ENCODE assay signal across 22 cellular contexts in genomic region chr16:70678898-70679652, GRCh38. TPM values are rescaled to one million over a fixed set of nuclear protein-coding genes. Genes with fewer than 3 reads are reported as not detected.
A peak's percentile ranks its signal among the peaks of the same experiment; 100 is the strongest.
DNase-seq lines count a peak whose midpoint lies in the region; ATAC-seq, FAIRE-seq and TF ChIP-seq lines count a peak whose summit lies in the region.
"Had no signal": no experiment of that assay in that cellular context is flagged by ENCODE, and none has a peak within 500 bp of the region (broad histone marks: within the 10 kb centered on the region; RNA-seq: fewer than 3 reads in every experiment).

No MANE protein-coding gene starts in this region.

- no peaks in the 10 kb centered on the region for H3K27me3 Mint-ChIP-seq in activated naive CD4-positive, alpha-beta T cell treated with anti-CD3 and anti-CD28 coated beads, Interleukin-2, amount 50 U/mL, for 24 hours
- no peaks in the 10 kb centered on the region for H3K27me3 Mint-ChIP-seq in activated naive CD4-positive, alpha-beta T cell treated with anti-CD3 and anti-CD28 coated beads for 36 hours (ENCODE audit: low read depth)

- POLR2A ChIA-PET in HepG2 (lab: Yijun Ruan, JAX), result interaction anchor here (1.1 to 18.7 kb wide), 3 partner anchors 19 to 92 kb away, joined by 3 to 536 read pairs (median 3); no protein-coding TSS in a partner anchor

- peaks cover 51% of the 10 kb centered on the region for H3K79me2 ChIP-seq in HepG2 (ENCODE audit: insufficient read depth, low read length)

- H3K36me3 Mint-ChIP-seq in activated naive CD4-positive, alpha-beta T cell treated with anti-CD3 and anti-CD28 coated beads, Interleukin-2, amount 50 U/mL, for 24 hours, result no peaks in the 10 kb centered on the region
- H3K36me3 Mint-ChIP-seq in activated naive CD4-positive, alpha-beta T cell treated with anti-CD3 and anti-CD28 coated beads for 36 hours (ENCODE audit: low read depth), result no peaks in the 10 kb centered on the region

- TF ChIP-seq CTCF in breast epithelium (IDR thresholded peaks at IDR 0.05) (no peak), HepG2 (CRISPR knock-in tag; IDR thresholded peaks at IDR 0.05) (no peak), tibial artery (IDR thresholded peaks at IDR 0.05) (no peak), WERI-Rb-1 (IDR thresholded peaks at IDR 0.05; ENCODE audit: low read depth, low read length) (no peak), BE2C (IDR thresholded peaks at IDR 0.05; ENCODE audit: low read depth, low read length) (no peak)

- intact Hi-C loops in activated naive CD4-positive, alpha-beta T cell treated with anti-CD3 and anti-CD28 coated beads for 36 hours (cut with micrococcal nuclease), result no loop called here
- intact Hi-C loops in breast epithelium (cut with DNase I; ENCODE audit: low total_unique reads), result no loop called here
- intact Hi-C loops in HepG2 (cut with micrococcal nuclease; ENCODE audit: unreplicated experiment), result no loop called here
- intact Hi-C loops in tibial artery (cut with DNase I; ENCODE audit: low total_unique reads), result no loop called here

- DNase-seq in activated naive CD4-positive, alpha-beta T cell treated with anti-CD3 and anti-CD28 coated beads for 36 hours, result no peak
- DNase-seq in breast epithelium (ENCODE audit: low spot score in 2 of 2), result no peak
- DNase-seq in HepG2 (ENCODE audit: low spot score), result no peak
- no peak for DNase-seq in tibial artery
- no peak for DNase-seq in WERI-Rb-1
- no peak for DNase-seq in BE2C
- DNase-seq in SIG-M5 treated with dmso at 0.1 percent for 504 hours (lab: John Stamatoyannopoulos, UW; ENCODE audit: unreplicated experiment), result no peak
- DNase-seq: activated CD4-positive, alpha-beta T cell treated with anti-CD3 and anti-CD28 coated beads for 48 hours; activated CD8-positive, alpha-beta memory T cell treated with anti-CD3 and anti-CD28 coated beads, Interleukin-2, amount 50 U/mL, for 48 hours; activated gamma-delta T cell treated with Interleukin-2 at 50 U/mL for 16 hours; kidney glomerular epithelial cell; NCI-H1048; NCI-H2029 treated with DMSO at 0.1 percent for 48 hours; NCI-H446 treated with DMSO at 0.1 percent for 48 hours; NK-92 treated with Interleukin-12 subunit alpha and Interleukin-12 subunit beta, amount 100 ng/mL, for 24 hours; RPMI8226 had no signal

- H3K4me3 ChIP-seq in breast epithelium, result no peak overlapping the region
- no peak overlapping the region for H3K4me3 ChIP-seq in HepG2 (replicated peaks in 1 of 3; ENCODE audit: insufficient read depth in 1 of 3, low read depth in 2 of 3, low read length in 3 of 3)
- H3K4me3 ChIP-seq in tibial artery, result no peak overlapping the region
- no peak overlapping the region for H3K4me3 ChIP-seq in WERI-Rb-1 (ENCODE audit: low read depth, low read length)
- H3K4me3 ChIP-seq in BE2C (ENCODE audit: low read depth, low read length), result no peak overlapping the region

- no peak for ATAC-seq in HepG2

- no peak for FAIRE-seq in HepG2 (lab: Jason Lieb, UNC)
- FAIRE-seq: A204.1, astrocyte, colon had no signal

- H3K4me2 ChIP-seq in HepG2 (ENCODE audit: low read depth, low read length), result no peak overlapping the region

- H3K36me3 ChIP-seq in breast epithelium, result no peaks in the 10 kb centered on the region
- peaks cover 58 to 73% of the 10 kb centered on the region in 2 experiments for H3K36me3 ChIP-seq in HepG2 (replicated peaks in 1 of 2; ENCODE audit: control insufficient read depth in 1 of 2, insufficient read depth in 2 of 2, low read length in 2 of 2)
- peaks cover 53 to 80% (median 57%) of the 10 kb centered on the region in 3 donors for H3K36me3 ChIP-seq in tibial artery
- peaks cover 72% of the 10 kb centered on the region for H3K36me3 ChIP-seq in WERI-Rb-1
- peaks cover 59% of the 10 kb centered on the region for H3K36me3 ChIP-seq in BE2C

- no peak for TF ChIP-seq EP300 in HepG2 (IDR thresholded peaks at IDR 0.05; ENCODE audit: low read depth in 2 of 2, low read length in 2 of 2)
- TF ChIP-seq EP300 in HepG2 (CRISPR knock-in tag; IDR thresholded peaks at IDR 0.05; ENCODE audit: borderline replicate concordance), result no peak

- peak overlapping the region; percentile 62 for H3K27ac Mint-ChIP-seq in activated naive CD4-positive, alpha-beta T cell treated with anti-CD3 and anti-CD28 coated beads, Interleukin-2, amount 50 U/mL, for 24 hours
- H3K27ac Mint-ChIP-seq in activated naive CD4-positive, alpha-beta T cell treated with anti-CD3 and anti-CD28 coated beads for 36 hours, result no peak overlapping the region

- H3K9ac ChIP-seq in HepG2 (ENCODE audit: insufficient read depth, low read depth, low read length), result no peak overlapping the region

- H3K27ac ChIP-seq in breast epithelium (peak overlapping the region; percentile 21 to 93), HepG2 (ENCODE audit: extremely low read length, insufficient read depth, low read length) (no peak overlapping the region), tibial artery (peak overlapping the region; percentile 49 to 99), WERI-Rb-1 (no peak overlapping the region)
- H3K27ac ChIP-seq: C4-2B had no signal

- no peak overlapping the region for H3K4me3 Mint-ChIP-seq in activated naive CD4-positive, alpha-beta T cell treated with anti-CD3 and anti-CD28 coated beads, Interleukin-2, amount 50 U/mL, for 24 hours
- H3K4me3 Mint-ChIP-seq in activated naive CD4-positive, alpha-beta T cell treated with anti-CD3 and anti-CD28 coated beads for 36 hours, result no peak overlapping the region

- no peak overlapping the region for H2AFZ ChIP-seq in HepG2 (ENCODE audit: low read length)

- no peaks in the 10 kb centered on the region for H3K4me1 Mint-ChIP-seq in activated naive CD4-positive, alpha-beta T cell treated with anti-CD3 and anti-CD28 coated beads, Interleukin-2, amount 50 U/mL, for 24 hours
- no peaks in the 10 kb centered on the region for H3K4me1 Mint-ChIP-seq in activated naive CD4-positive, alpha-beta T cell treated with anti-CD3 and anti-CD28 coated beads for 36 hours (ENCODE audit: low read depth)

- no TSS peak for BruUV-seq in HepG2 (replicated peaks; lab: Mats Ljungman, UMichigan)

- H3K27me3 ChIP-seq in breast epithelium, result no peaks in the 10 kb centered on the region
- H3K27me3 ChIP-seq in HepG2 (ENCODE audit: control insufficient read depth in 1 of 2, insufficient read depth in 2 of 2, low read length in 2 of 2), result no peaks in the 10 kb centered on the region
- no peaks in the 10 kb centered on the region for H3K27me3 ChIP-seq in tibial artery
- H3K27me3 ChIP-seq in WERI-Rb-1 (ENCODE audit: insufficient read depth, low read depth, severe bottlenecking), result no peaks in the 10 kb centered on the region
- H3K27me3 ChIP-seq in BE2C, result no peaks in the 10 kb centered on the region

- 94% methylated on average over 26 of the region's 28 CpGs for WGBS in HepG2 (ENCODE audit: low lambda C conversion rate)

- CTCF ChIA-PET in activated naive CD4-positive, alpha-beta T cell treated with anti-CD3 and anti-CD28 coated beads for 36 hours (lab: Charles Lee), result interaction anchor here (1.1 to 9.3 kb wide), 5 partner anchors 11 to 91 kb away, joined by 3 to 70 read pairs (median 3); no protein-coding TSS in a partner anchor
- CTCF ChIA-PET in HepG2 (lab: Yijun Ruan, JAX; ENCODE audit: low intra/inter-chr PET ratio, low total read pairs), result interaction anchor here (3.0 kb wide), 1 partner anchor 92 kb away, joined by 21 read pairs; no protein-coding TSS in a partner anchor

- no peaks in the 10 kb centered on the region for H3K9me3 Mint-ChIP-seq in activated naive CD4-positive, alpha-beta T cell treated with anti-CD3 and anti-CD28 coated beads, Interleukin-2, amount 50 U/mL, for 24 hours
- no peaks in the 10 kb centered on the region for H3K9me3 Mint-ChIP-seq in activated naive CD4-positive, alpha-beta T cell treated with anti-CD3 and anti-CD28 coated beads for 36 hours

- no peak for TF ChIP-seq RAD21 in HepG2 (CRISPR knock-in tag; IDR thresholded peaks at IDR 0.05)

- H4K20me1 ChIP-seq in HepG2 (ENCODE audit: insufficient read depth, low read length), result peaks cover 13% of the 10 kb centered on the region; the same call in 1 of the 2 replicates

- H3K4me1 ChIP-seq in breast epithelium, result peaks cover 13 to 39% of the 10 kb centered on the region in 2 donors
- H3K4me1 ChIP-seq in HepG2 (ENCODE audit: insufficient read depth, low read length), result peaks cover 39% of the 10 kb centered on the region
- peaks cover 5 to 49% (median 41%) of the 10 kb centered on the region in 4 donors for H3K4me1 ChIP-seq in tibial artery
- H3K4me1 ChIP-seq in BE2C, result peaks cover 14% of the 10 kb centered on the region

- H3K9me3 ChIP-seq in breast epithelium (no peaks in the 10 kb centered on the region), HepG2 (ENCODE audit: low read length) (no peaks in the 10 kb centered on the region), tibial artery (no peaks in the 10 kb centered on the region), WERI-Rb-1 (ENCODE audit: severe bottlenecking) (no peaks in the 10 kb centered on the region), BE2C (no peaks in the 10 kb centered on the region)

- TF ChIP-seq POLR2A in breast epithelium (IDR thresholded peaks at IDR 0.05), result no peak
- no peak for TF ChIP-seq POLR2A in HepG2 (IDR thresholded peaks at IDR 0.05; ENCODE audit: insufficient read depth in 1 of 2, low read depth in 2 of 2, low read length in 2 of 2)

- in situ Hi-C loops in HepG2 (cut with HindIII; ENCODE audit: extremely low pct_ligation_motif_present, low pct_unique_long_range_greater_than_20kb), result no loop called here

RNA-seq across cellular contexts. Expression of gene MTSS2, which starts 6.8 kb away (rescaled TPM):
- 1 to 10 TPM; 2.0 TPM for total RNA-seq in activated naive CD4-positive, alpha-beta T cell treated with anti-CD3 and anti-CD28 coated beads for 36 hours
- total RNA-seq in breast epithelium (10 to 100 TPM in 2 of 3 donors, 1 to 10 TPM in 1; 9.4 to 28.8 (median 22.8) TPM), HepG2 (2016; rRNA removed; fragmentation: Illumina TruSeq; extraction: Trizol) (84.6 and 132 TPM in 2 replicates)
- total RNA-seq in HepG2 (2016; cell fraction: cytosol; rRNA removed; fragmentation: Illumina TruSeq; extraction: Trizol; ENCODE audit: low read depth), result 43.5 and 50.3 TPM in 2 replicates
- total RNA-seq in HepG2 (2016; cell fraction: insoluble cytoplasmic fraction; rRNA removed; fragmentation: Illumina TruSeq; extraction: Trizol), result 77.0 and 127 TPM in 2 replicates
- total RNA-seq in HepG2 (2016; cell fraction: membrane; rRNA removed; fragmentation: Illumina TruSeq; extraction: Trizol), result 144 and 145 TPM in 2 replicates
- 105 and 134 TPM in 2 replicates for total RNA-seq in HepG2 (2016; cell fraction: nucleus; rRNA removed; fragmentation: Illumina TruSeq; extraction: Trizol)
- 242 and 284 TPM in 2 replicates for polyA plus RNA-seq in HepG2 (2011; rRNA removed)
- polyA plus RNA-seq in HepG2 (2011; cell fraction: cytosol; rRNA removed), result 101 and 160 TPM in 2 replicates
- 555 and 802 TPM in 2 replicates for polyA plus RNA-seq in HepG2 (2011; cell fraction: nucleus; rRNA removed)
- 157 and 253 TPM in 2 replicates for polyA plus RNA-seq in HepG2 (2012)
- 47.6 and 47.9 TPM in 2 replicates for polyA plus RNA-seq in HepG2 (2016; cell fraction: cytosol; fragmentation: Illumina TruSeq; extraction: Trizol; ENCODE audit: low read depth)
- polyA plus RNA-seq in HepG2 (2016; cell fraction: insoluble cytoplasmic fraction; fragmentation: Illumina TruSeq; extraction: Trizol; ENCODE audit: low read depth), result 136 and 193 TPM in 2 replicates
- 144 and 154 TPM in 2 replicates for polyA plus RNA-seq in HepG2 (2016; cell fraction: membrane; fragmentation: Illumina TruSeq; extraction: Trizol; ENCODE audit: low read depth)
- polyA plus RNA-seq in HepG2 (2016; cell fraction: nucleus; fragmentation: Illumina TruSeq; extraction: Trizol; ENCODE audit: insufficient read depth, low read depth), result 467 and 522 TPM in 2 replicates
- 24.5 and 186 TPM in 2 replicates for polyA minus RNA-seq in HepG2 (2011; rRNA and poly(A)+ RNA removed; ENCODE audit: low replicate concordance)
- polyA minus RNA-seq in HepG2 (2011; cell fraction: cytosol; rRNA and poly(A)+ RNA removed), result 155 and 166 TPM in 2 replicates
- 97.5 and 127 TPM in 2 replicates for polyA minus RNA-seq in HepG2 (2011; cell fraction: nucleus; rRNA and poly(A)+ RNA removed)
- 211 TPM for polyA plus RNA-seq in BE2C (2012; ENCODE audit: insufficient read depth, insufficient read length, low read depth)

RNA-seq across cellular contexts. Expression of gene IL34, which starts 32.7 kb away (rescaled TPM):
- not detected for total RNA-seq in activated naive CD4-positive, alpha-beta T cell treated with anti-CD3 and anti-CD28 coated beads for 36 hours
- total RNA-seq in breast epithelium (10 to 100 TPM in 1 of 3 donors, 1 to 10 TPM in 1, under 1 TPM in 1; 0.64 to 37.9 (median 7.5) TPM), HepG2 (2016; rRNA removed; fragmentation: Illumina TruSeq; extraction: Trizol) (1.2 and 1.4 TPM in 2 replicates)
- total RNA-seq in HepG2 (2016; cell fraction: cytosol; rRNA removed; fragmentation: Illumina TruSeq; extraction: Trizol; ENCODE audit: low read depth), result 1.0 and 1.6 TPM in 2 replicates
- total RNA-seq in HepG2 (2016; cell fraction: insoluble cytoplasmic fraction; rRNA removed; fragmentation: Illumina TruSeq; extraction: Trizol), result 1.2 and 1.3 TPM in 2 replicates
- total RNA-seq in HepG2 (2016; cell fraction: membrane; rRNA removed; fragmentation: Illumina TruSeq; extraction: Trizol), result 1.8 and 2.4 TPM in 2 replicates
- 0.31 and 0.40 TPM in 2 replicates for total RNA-seq in HepG2 (2016; cell fraction: nucleus; rRNA removed; fragmentation: Illumina TruSeq; extraction: Trizol)
- 1.3 and 1.6 TPM in 2 replicates for polyA plus RNA-seq in HepG2 (2011; rRNA removed)
- 1.1 and 2.2 TPM in 2 replicates for polyA plus RNA-seq in HepG2 (2011; cell fraction: cytosol; rRNA removed)
- polyA plus RNA-seq in HepG2 (2011; cell fraction: nucleus; rRNA removed), result 0.83 and 1.9 TPM in 2 replicates
- polyA plus RNA-seq in HepG2 (2012), result 0.83 TPM in 2 replicates
- 1.3 and 2.1 TPM in 2 replicates for polyA plus RNA-seq in HepG2 (2016; cell fraction: cytosol; fragmentation: Illumina TruSeq; extraction: Trizol; ENCODE audit: low read depth)
- 0.84 and 0.90 TPM in 2 replicates for polyA plus RNA-seq in HepG2 (2016; cell fraction: insoluble cytoplasmic fraction; fragmentation: Illumina TruSeq; extraction: Trizol; ENCODE audit: low read depth)
- polyA plus RNA-seq in HepG2 (2016; cell fraction: membrane; fragmentation: Illumina TruSeq; extraction: Trizol; ENCODE audit: low read depth), result 1.2 and 1.6 TPM in 2 replicates
- polyA plus RNA-seq in HepG2 (2016; cell fraction: nucleus; fragmentation: Illumina TruSeq; extraction: Trizol; ENCODE audit: insufficient read depth, low read depth), result 0.96 and 1.1 TPM in 2 replicates
- polyA minus RNA-seq in HepG2 (2011; rRNA and poly(A)+ RNA removed; ENCODE audit: low replicate concordance), result 1.0 TPM in 1 of 2 replicates, not detected in the other
- 0.35 TPM in 1 of 2 replicates, not detected in the other for polyA minus RNA-seq in HepG2 (2011; cell fraction: cytosol; rRNA and poly(A)+ RNA removed)
- polyA minus RNA-seq in HepG2 (2011; cell fraction: nucleus; rRNA and poly(A)+ RNA removed), result 0.50 and 1.5 TPM in 2 replicates
- not detected for polyA plus RNA-seq in BE2C (2012; ENCODE audit: insufficient read depth, insufficient read length, low read depth)
- total RNA-seq: HT1080 had no signal

Comparison
In these comparisons a context has a peak if more than half of its experiments do, and no peak if none do; other contexts are left out.
1. H3K27ac ChIP-seq: peak in breast epithelium (2 of 2) and tibial artery (2 of 2); none in HepG2 (single experiment) and WERI-Rb-1 (single experiment).